ENCODE assay signal across 8 cellular contexts in the genomic region with DNA sequence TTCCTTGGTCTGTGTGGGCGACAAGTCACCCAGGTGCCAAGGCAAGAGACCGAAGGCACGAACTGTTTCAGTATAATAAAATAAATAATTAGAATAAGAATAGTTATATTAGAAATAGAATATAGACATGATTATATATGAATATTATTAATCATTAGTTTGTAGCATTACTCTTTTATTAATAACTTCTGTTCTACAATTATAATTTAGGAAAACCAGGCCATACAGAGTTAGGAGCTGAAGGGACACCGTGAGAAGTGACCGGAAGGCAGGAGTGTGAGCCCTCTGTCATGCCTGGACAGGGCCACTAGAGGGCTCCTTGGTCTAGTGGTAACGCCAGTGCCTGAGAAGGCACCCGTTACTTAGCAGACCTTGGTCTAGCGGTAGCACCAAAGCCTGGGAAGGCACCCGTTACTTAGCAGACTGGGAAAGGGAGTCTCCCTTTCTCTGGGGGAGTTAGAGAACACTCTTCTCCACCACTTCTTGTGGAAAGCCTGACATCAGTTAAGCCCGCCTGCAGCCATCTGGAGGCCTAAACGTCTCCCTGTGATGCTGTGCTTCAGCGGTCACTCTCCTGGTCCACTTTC. TPM values are rescaled to one million over a fixed set of nuclear protein-coding genes. Genes with fewer than 3 reads are reported as not detected.
DNase-seq lines count a peak whose midpoint lies in the region.
"Not testable (repeated sequence)": the region's sequence is repeated elsewhere in the genome, so short reads cannot be mapped to it uniquely, and the experiment has no call there.

No MANE protein-coding gene starts in this region.

- H3K9me3 ChIP-seq in GM23248 (ENCODE audit: low read depth); SK-N-MC (ENCODE audit: low read depth, low read length); mesodermal cell (ENCODE audit: control insufficient read depth, low read length): not testable (repeated sequence)

- H3K9me2 ChIP-seq in GM23248 (ENCODE audit: insufficient read depth), result not testable (repeated sequence)

- peak overlapping the region; percentile 56 for H3K4me3 ChIP-seq in GM23248
- peak overlapping the region; percentile 75 for H3K4me3 ChIP-seq in SK-N-MC
- peak overlapping the region; percentile 31 for H3K4me3 ChIP-seq in mesodermal cell (ENCODE audit: extremely low read depth, insufficient read depth, low read length, poor library complexity, severe bottlenecking)

- not testable (repeated sequence) for H3K79me2 ChIP-seq in GM23248 (ENCODE audit: insufficient read depth)

- not testable (repeated sequence) for H3K4me1 ChIP-seq in GM23248 (ENCODE audit: insufficient read depth); mesodermal cell (ENCODE audit: control insufficient read depth, insufficient read depth, low read length, poor library complexity, severe bottlenecking)

- H4K20me1 ChIP-seq in GM23248 (ENCODE audit: insufficient read depth), result not testable (repeated sequence)

- peak overlapping the region; percentile 72 for H3K4me2 ChIP-seq in GM23248 (ENCODE audit: unreplicated experiment)

- in situ Hi-C loops in GM23248 (cut with MboI), result not testable (repeated sequence)

- H3K27ac ChIP-seq in GM23248, result peak overlapping the region; percentile 18; the same call in 1 of the 2 replicates
- not testable (repeated sequence) for H3K27ac ChIP-seq in SK-N-MC
- peak overlapping the region; percentile 86 for H3K27ac ChIP-seq in mesodermal cell (ENCODE audit: low read depth, low read length, severe bottlenecking)

- peak overlapping the region; percentile 77 for H2AFZ ChIP-seq in GM23248

- DNase-seq in AML-193 (lab: John Stamatoyannopoulos, UW), result peak; percentile 23 to 28
- DNase-seq in GM23248, result peak; percentile 83
- DNase-seq in NCI-H1930 (lab: John Stamatoyannopoulos, UW), result peak; percentile 23 to 57
- DNase-seq in SK-N-MC (ENCODE audit: low read depth, low spot score), result peak; percentile 22
- peak; percentile 23 for DNase-seq in activated gamma-delta T cell treated with Interleukin-2 at 50 U/mL for 16 hours
- DNase-seq in fibroblast of peridontal ligament (ENCODE audit: extremely low read depth), result peak; percentile 71
- DNase-seq in stimulated activated CD4-positive, alpha-beta T cell treated with anti-CD3 and anti-CD28 coated beads, Interleukin-2, amount 100 ng/mL, for 48 hours, result peak; percentile 44 to 48

- H3K27me3 ChIP-seq in GM23248 (replicated peaks; ENCODE audit: insufficient read depth), result not testable (repeated sequence)

- peak overlapping the region; percentile 45 for H3K9ac ChIP-seq in GM23248
- H3K9ac ChIP-seq in SK-N-MC (ENCODE audit: insufficient read length), result peak overlapping the region; percentile 69

- H3K36me3 ChIP-seq in GM23248 (ENCODE audit: low read depth); SK-N-MC (ENCODE audit: insufficient read depth, low read length); mesodermal cell (ENCODE audit: control insufficient read depth, insufficient read depth, low read length): not testable (repeated sequence)

- WGBS in GM23248 (ENCODE audit: low coverage in 1 of 2, low lambda C conversion rate in 2 of 2, missing lambda C conversion rate in 2 of 2), 2 experiments, result 28% methylated on average over 12 of the region's 12 CpGs
- 10 to 24% methylated on average over 5 to 6 of the region's 12 CpGs for WGBS in mesodermal cell (ENCODE audit: insufficient coverage in 2 of 2), 2 experiments

- H3F3A ChIP-seq in GM23248 (ENCODE audit: insufficient read depth), result not testable (repeated sequence)

RNA-seq across cellular contexts. Expression of a gene that starts 16.6 kb away (rescaled TPM):
- not detected in 2 replicates for total RNA-seq in GM23248 (2014; rRNA removed; shearing (Covaris generic))
- not detected in 2 replicates for polyA plus RNA-seq in GM23248 (2016; fragmentation: Nextera tagmentation; extraction: Ambion mirVana)
- polyA plus RNA-seq in mesodermal cell (2013, experiment 1 of 2), result 0.81 TPM
- polyA plus RNA-seq in mesodermal cell (2013, experiment 2 of 2), result 0.66 TPM

RNA-seq across cellular contexts. Expression of a gene that starts 54.0 kb away (rescaled TPM):
- total RNA-seq in GM23248 (2014; rRNA removed; shearing (Covaris generic)), result 83.8 and 94.9 TPM in 2 replicates
- polyA plus RNA-seq in GM23248 (2016; fragmentation: Nextera tagmentation; extraction: Ambion mirVana), result 47.5 and 47.8 TPM in 2 replicates
- polyA plus RNA-seq in mesodermal cell (2013, experiment 1 of 2), result 57.5 TPM
- polyA plus RNA-seq in mesodermal cell (2013, experiment 2 of 2), result 52.9 TPM

Comparison
In these comparisons a context has a peak if more than half of its experiments do, and no peak if none do; other contexts are left out.
1. DNase-seq: peak in every context shown above with its lines; median percentile 83 in GM23248; 71 in fibroblast of peridontal ligament; 46 in stimulated activated CD4-positive, alpha-beta T cell treated with anti-CD3 and anti-CD28 coated beads, Interleukin-2, amount 100 ng/mL, for 48 hours; 40 in NCI-H1930; 26 in AML-193; 23 in activated gamma-delta T cell treated with Interleukin-2 at 50 U/mL for 16 hours; 22 in SK-N-MC.